In genomic region chr20:46559001-46559400, GRCh38 we compare ENCODE assay signal across 20 cellular contexts. TPM values are rescaled to one million over a fixed set of nuclear protein-coding genes. Genes with fewer than 3 reads are reported as not detected.
DNase-seq lines count a peak whose midpoint lies in the region; ATAC-seq and TF ChIP-seq lines count a peak whose summit lies in the region.
"Had no signal": no experiment of that assay in that cellular context is flagged by ENCODE, and none has a peak within 500 bp of the region (broad histone marks: within the 10 kb centered on the region; RNA-seq: fewer than 3 reads in every experiment).

No MANE protein-coding gene starts in this region.

- no peaks in the 10 kb centered on the region for H3K9me3 ChIP-seq in HEK293 (ENCODE audit: control insufficient read depth, insufficient read depth, low read depth, low read length)
- no peaks in the 10 kb centered on the region for H3K9me3 ChIP-seq in WERI-Rb-1 (ENCODE audit: severe bottlenecking)
- no peaks in the 10 kb centered on the region for H3K9me3 ChIP-seq in mesenchymal stem cell (ENCODE audit: control insufficient read depth, low read length)
- H3K9me3 ChIP-seq: BE2C, SJCRH30 had no signal

- no peak overlapping the region for H2BK120ac ChIP-seq in mesenchymal stem cell (ENCODE audit: low read depth, low read length)

- peak overlapping the region; percentile 71 for H3K27ac Mint-ChIP-seq in stimulated activated effector memory CD8-positive, alpha-beta T cell treated with anti-CD3 and anti-CD28 coated beads, Interleukin-12 subunit alpha, Interleukin-12 subunit beta, amount 100 ng/mL, for 72 hours
- H3K27ac Mint-ChIP-seq: CD8-positive, alpha-beta memory T cell had no signal

- no peak overlapping the region for H2AK5ac ChIP-seq in mesenchymal stem cell (ENCODE audit: low read length, severe bottlenecking)

- H3K4me1 ChIP-seq in HEK293 (ENCODE audit: control insufficient read depth, insufficient read depth, low read length) (peaks cover 2% of the 10 kb centered on the region; the same call in 1 of the 2 replicates), mesenchymal stem cell (ENCODE audit: control insufficient read depth, insufficient read depth, low read depth, low read length) (peaks cover 7% of the 10 kb centered on the region)
- H3K4me1 ChIP-seq: BE2C had no signal

- no peak overlapping the region for H2BK15ac ChIP-seq in mesenchymal stem cell (ENCODE audit: low read depth, poor library complexity, severe bottlenecking)

- H3K36me3 ChIP-seq in HEK293 (ENCODE audit: control insufficient read depth in 2 of 2, insufficient read depth in 1 of 2, low read length in 2 of 2) (no peaks in the 10 kb centered on the region), WERI-Rb-1 (no peaks in the 10 kb centered on the region), mesenchymal stem cell (ENCODE audit: control insufficient read depth in 1 of 2, insufficient read depth in 2 of 2, low read depth in 1 of 2, low read length in 2 of 2) (no peaks in the 10 kb centered on the region)
- H3K36me3 ChIP-seq: BE2C, SJCRH30 had no signal

- no peaks in the 10 kb centered on the region for H3K79me1 ChIP-seq in mesenchymal stem cell (replicated peaks; ENCODE audit: low read length, poor library complexity, severe bottlenecking)

- no peak overlapping the region for H2BK5ac ChIP-seq in mesenchymal stem cell (ENCODE audit: low read depth, low read length, poor library complexity, severe bottlenecking)

- H3K18ac ChIP-seq in mesenchymal stem cell (ENCODE audit: low read depth in 1 of 2, low read length in 2 of 2) = no peak overlapping the region

- DNase-seq in WERI-Rb-1 = no peak
- no peak for DNase-seq in mesenchymal stem cell
- DNase-seq in stimulated activated effector memory CD8-positive, alpha-beta T cell treated with anti-CD3 and anti-CD28 coated beads, Interleukin-12 subunit alpha, Interleukin-12 subunit beta, amount 100 ng/mL, for 72 hours (ENCODE audit: low spot score in 2 of 2) = no peak
- DNase-seq in omental fat pad (ENCODE audit: low spot score) = no peak
- DNase-seq in SKM-1 treated with dmso at 0.1 percent for 144 hours (lab: John Stamatoyannopoulos, UW; ENCODE audit: unreplicated experiment) = no peak
- no peak for DNase-seq in dermis blood vessel endothelial cell
- DNase-seq: BE2C; CD8-positive, alpha-beta memory T cell; KBM-7; NCI-H1092; NCI-H146; NCI-H2081; NCI-H748 treated with DMSO at 0.1 percent for 48 hours had no signal

- WGBS in mesenchymal stem cell = 89% methylated on average over 3 of the region's 3 CpGs

- H3K4me2 ChIP-seq in mesenchymal stem cell (ENCODE audit: low read length, poor library complexity, severe bottlenecking) = no peak overlapping the region

- no peaks in the 10 kb centered on the region for H3K9me3 Mint-ChIP-seq in stimulated activated effector memory CD8-positive, alpha-beta T cell treated with anti-CD3 and anti-CD28 coated beads, Interleukin-12 subunit alpha, Interleukin-12 subunit beta, amount 100 ng/mL, for 72 hours
- H3K9me3 Mint-ChIP-seq: CD8-positive, alpha-beta memory T cell had no signal

- no peak overlapping the region for H3K4me3 Mint-ChIP-seq in stimulated activated effector memory CD8-positive, alpha-beta T cell treated with anti-CD3 and anti-CD28 coated beads, Interleukin-12 subunit alpha, Interleukin-12 subunit beta, amount 100 ng/mL, for 72 hours
- H3K4me3 Mint-ChIP-seq: CD8-positive, alpha-beta memory T cell had no signal

- H3K27ac ChIP-seq in HEK293 (ENCODE audit: extremely low read depth, low read depth, low read length) (0 out of 2 replicates have a peak overlapping the region, but pooled peaks have one; percentile 7), WERI-Rb-1 (0 out of 2 replicates have a peak overlapping the region, but pooled peaks have one; percentile 16), mesenchymal stem cell (ENCODE audit: low read length, poor library complexity, severe bottlenecking) (no peak overlapping the region)
- H3K27ac ChIP-seq: GM23248, RWPE1, SJCRH30 had no signal

- POLR2A ChIA-PET in HEK293 (lab: Yijun Ruan, JAX) = interaction anchor here (0.6 kb wide), 1 partner anchor 758 kb away, joined by 6 read pairs; no protein-coding TSS in a partner anchor

- no peak for ATAC-seq in stimulated activated effector memory CD8-positive, alpha-beta T cell treated with anti-CD3 and anti-CD28 coated beads, Interleukin-12 subunit alpha, Interleukin-12 subunit beta, amount 100 ng/mL, for 72 hours
- no peak for ATAC-seq in omental fat pad (ENCODE audit: low FRiP score)

- peak overlapping the region; percentile 13 for H3K9ac ChIP-seq in mesenchymal stem cell (ENCODE audit: low read length)
- H3K9ac ChIP-seq: GM23248 had no signal

- H3K23ac ChIP-seq in mesenchymal stem cell (ENCODE audit: low read length in 2 of 2) = no peak overlapping the region

- H2AFZ ChIP-seq in mesenchymal stem cell (ENCODE audit: low read depth, low read length) = no peak overlapping the region
- H2AFZ ChIP-seq: GM23248 had no signal

- H3K4me1 Mint-ChIP-seq in stimulated activated effector memory CD8-positive, alpha-beta T cell treated with anti-CD3 and anti-CD28 coated beads, Interleukin-12 subunit alpha, Interleukin-12 subunit beta, amount 100 ng/mL, for 72 hours = peaks cover 60% of the 10 kb centered on the region

- no peak overlapping the region for H3K4ac ChIP-seq in mesenchymal stem cell (ENCODE audit: low read depth in 1 of 2, low read length in 2 of 2)

- no peak overlapping the region for H2BK12ac ChIP-seq in mesenchymal stem cell (ENCODE audit: low read length in 2 of 2)

- H4K91ac ChIP-seq in mesenchymal stem cell (ENCODE audit: low read length) = no peak overlapping the region

- no peak overlapping the region for H3K14ac ChIP-seq in mesenchymal stem cell (ENCODE audit: low read length in 2 of 2)

- no peaks in the 10 kb centered on the region for H3K36me3 Mint-ChIP-seq in stimulated activated effector memory CD8-positive, alpha-beta T cell treated with anti-CD3 and anti-CD28 coated beads, Interleukin-12 subunit alpha, Interleukin-12 subunit beta, amount 100 ng/mL, for 72 hours
- H3K36me3 Mint-ChIP-seq: CD8-positive, alpha-beta memory T cell had no signal

- CTCF ChIA-PET in HEK293 (lab: Yijun Ruan, JAX) = interaction anchor here (0.7 to 1.9 kb wide), 7 partner anchors 70 to 130 kb away, joined by 3 to 11 read pairs (median 4); partner anchors contain the start of gene TP53RK

- no peak overlapping the region for H4K8ac ChIP-seq in mesenchymal stem cell (ENCODE audit: low read length)

- TF ChIP-seq CTCF in HEK293 (tag by site-specific recombination; IDR thresholded peaks at IDR 0.05) (no peak), WERI-Rb-1 (IDR thresholded peaks at IDR 0.05; ENCODE audit: low read depth, low read length) (no peak), omental fat pad (IDR thresholded peaks at IDR 0.05) (no peak)

- H3K27me3 ChIP-seq in WERI-Rb-1 (ENCODE audit: insufficient read depth, low read depth, severe bottlenecking) = no peaks in the 10 kb centered on the region
- H3K27me3 ChIP-seq in mesenchymal stem cell (ENCODE audit: control insufficient read depth in 1 of 2, insufficient read depth in 1 of 2, low read length in 2 of 2) = peaks cover 0 to 8% of the 10 kb centered on the region in 2 experiments

- H3K4me3 ChIP-seq in HEK293 (ENCODE audit: low read depth, low read length) (no peak overlapping the region), WERI-Rb-1 (ENCODE audit: low read depth, low read length) (no peak overlapping the region), mesenchymal stem cell (ENCODE audit: insufficient read depth in 1 of 2, low read depth in 1 of 2, low read length in 2 of 2) (no peak overlapping the region)
- H3K4me3 ChIP-seq: GM23248, SJCRH30 had no signal

TF ChIP-seq in HEK293, 187 proteins besides CTCF, POLR2A, EP300 and RAD21:
- TF ChIP-seq TCF7L2 (IDR thresholded peaks at IDR 0.05; ENCODE audit: borderline replicate concordance, low read depth, low read length) (no peak), HOXD13 (CRISPR knock-in tag; IDR thresholded peaks at IDR 0.05; ENCODE audit: borderline replicate concordance) (no peak)

RNA-seq across cellular contexts. Expression of gene OCSTAMP, which starts 8.5 kb away (rescaled TPM):
- not detected for polyA plus RNA-seq in mesenchymal stem cell (2013, experiment 1 of 2)
- polyA plus RNA-seq in mesenchymal stem cell (2013, experiment 2 of 2) = not detected
- total RNA-seq in omental fat pad (under 1 TPM in 1 of 4 donors, not detected in 3; 0.24 TPM), dermis blood vessel endothelial cell (not detected in 2 replicates)
- total RNA-seq: CD8-positive, alpha-beta memory T cell; G401; GM23248; NCI-H460; PC-3; SJCRH30 had no signal
- polyA plus RNA-seq: CD8-positive, alpha-beta memory T cell; GM23248 had no signal

RNA-seq across cellular contexts. Expression of gene ZNF334, which starts 45.6 kb away (rescaled TPM):
- polyA plus RNA-seq in mesenchymal stem cell (2013, experiment 1 of 2) = 2.8 TPM
- 2.6 TPM for polyA plus RNA-seq in mesenchymal stem cell (2013, experiment 2 of 2)
- total RNA-seq in omental fat pad (1 to 10 TPM; 1.2 to 7.3 (median 2.4) TPM), dermis blood vessel endothelial cell (0.34 and 2.8 TPM in 2 replicates)
- total RNA-seq: G401 had no signal
- polyA plus RNA-seq: CD8-positive, alpha-beta memory T cell had no signal
